In genomic region chr1:17711962-17712361, GRCh38 we compare ENCODE assay signal across 34 cellular contexts. TPM values are rescaled to one million over a fixed set of nuclear protein-coding genes. Genes with fewer than 3 reads are reported as not detected.
"Had no signal": no experiment of that assay in that cellular context is flagged by ENCODE, and none has a peak within 500 bp of the region (broad histone marks: within the 10 kb centered on the region; RNA-seq: fewer than 3 reads in every experiment).

No MANE protein-coding gene starts in this region.

- H3K27ac ChIP-seq: adrenal gland, body of pancreas, colonic mucosa, epithelial cell of prostate, esophagus squamous epithelium had no signal

- ATAC-seq: activated CD4-positive, alpha-beta T cell treated with anti-CD3 and anti-CD28 coated beads for 36 hours; activated CD8-positive, alpha-beta memory T cell treated with anti-CD3 and anti-CD28 coated beads, Interleukin-2, amount 10 ng/mL, durations not matched to agents 7 days and 5 days; activated CD8-positive, alpha-beta T cell treated with anti-CD3 and anti-CD28 coated beads, Interleukin-2, amount 10 ng/mL, durations not matched to agents 7 days and 5 days; activated naive CD8-positive, alpha-beta T cell treated with anti-CD3 and anti-CD28 coated beads, Interleukin-2, amount 50 U/mL, for 24 hours; body of pancreas had no signal

- H3K36me3 ChIP-seq: adrenal gland, colonic mucosa, esophagus squamous epithelium had no signal

- H3K4me1 Mint-ChIP-seq: activated CD4-positive, alpha-beta T cell treated with anti-CD3 and anti-CD28 coated beads for 36 hours; activated CD4-positive, alpha-beta T cell treated with anti-CD3 and anti-CD28 coated beads, Interleukin-2, amount 10 ng/mL, durations not matched to agents 24 days and 14 days; activated CD8-positive, alpha-beta memory T cell treated with anti-CD3 and anti-CD28 coated beads, Interleukin-2, amount 10 ng/mL, durations not matched to agents 7 days and 5 days; activated naive CD4-positive, alpha-beta T cell treated with anti-CD3 and anti-CD28 coated beads, Interleukin-2, amount 50 U/mL, for 24 hours; activated naive CD8-positive, alpha-beta T cell treated with anti-CD3 and anti-CD28 coated beads for 36 hours; activated naive CD8-positive, alpha-beta T cell treated with anti-CD3 and anti-CD28 coated beads, Interleukin-2, amount 50 U/mL, for 24 hours had no signal

- H3K27ac Mint-ChIP-seq: activated CD4-positive, alpha-beta memory T cell treated with anti-CD3 and anti-CD28 coated beads for 36 hours; activated CD4-positive, alpha-beta T cell treated with anti-CD3 and anti-CD28 coated beads for 36 hours; activated CD4-positive, alpha-beta T cell treated with anti-CD3 and anti-CD28 coated beads, Interleukin-2, amount 10 ng/mL, durations not matched to agents 24 days and 14 days; activated CD8-positive, alpha-beta memory T cell treated with anti-CD3 and anti-CD28 coated beads, Interleukin-2, amount 10 ng/mL, durations not matched to agents 7 days and 5 days; activated CD8-positive, alpha-beta T cell treated with anti-CD3 and anti-CD28 coated beads, Interleukin-2, amount 10 ng/mL, durations not matched to agents 7 days and 5 days; activated naive CD4-positive, alpha-beta T cell treated with anti-CD3 and anti-CD28 coated beads for 36 hours; activated naive CD4-positive, alpha-beta T cell treated with anti-CD3 and anti-CD28 coated beads, Interleukin-2, amount 50 U/mL, for 24 hours; activated naive CD8-positive, alpha-beta T cell treated with anti-CD3 and anti-CD28 coated beads for 36 hours; activated naive CD8-positive, alpha-beta T cell treated with anti-CD3 and anti-CD28 coated beads, Interleukin-2, amount 50 U/mL, for 24 hours; activated T-helper 1 cell treated with anti-CD3 and anti-CD28 coated beads, Interleukin-12 subunit alpha, Interleukin-12 subunit beta, Interleukin-2, Interleukin-4 antibody, amounts not matched to agents 30 ng/mL and 10 ng/mL and 1 ng/mL, durations not matched to agents 14 hours and 24 hours and 36 hours; activated T-helper 2 cell treated with anti-CD3 and anti-CD28 coated beads, Interferon-gamma antibody, Interleukin-2, Interleukin-4, amounts not matched to agents 10 μg/mL and 5 μg/mL and 100 μg/mL, durations not matched to agents 14 hours and 24 hours and 36 hours had no signal

- H3K27me3 Mint-ChIP-seq: activated CD4-positive, alpha-beta T cell treated with anti-CD3 and anti-CD28 coated beads for 36 hours; activated CD4-positive, alpha-beta T cell treated with anti-CD3 and anti-CD28 coated beads, Interleukin-2, amount 10 ng/mL, durations not matched to agents 24 days and 14 days; activated CD8-positive, alpha-beta memory T cell treated with anti-CD3 and anti-CD28 coated beads, Interleukin-2, amount 10 ng/mL, durations not matched to agents 7 days and 5 days; activated naive CD4-positive, alpha-beta T cell treated with anti-CD3 and anti-CD28 coated beads, Interleukin-2, amount 50 U/mL, for 24 hours had no signal

- H3K4me1 ChIP-seq: adrenal gland, body of pancreas, colonic mucosa, esophagus squamous epithelium had no signal

- H3K27me3 ChIP-seq: adrenal gland, body of pancreas, colonic mucosa had no signal

- H3K9me3 Mint-ChIP-seq: activated CD4-positive, alpha-beta T cell treated with anti-CD3 and anti-CD28 coated beads, Interleukin-2, amount 10 ng/mL, durations not matched to agents 24 days and 14 days; activated naive CD4-positive, alpha-beta T cell treated with anti-CD3 and anti-CD28 coated beads, Interleukin-2, amount 50 U/mL, for 24 hours; activated naive CD8-positive, alpha-beta T cell treated with anti-CD3 and anti-CD28 coated beads for 36 hours; activated naive CD8-positive, alpha-beta T cell treated with anti-CD3 and anti-CD28 coated beads, Interleukin-2, amount 50 U/mL, for 24 hours; activated T-helper 1 cell treated with anti-CD3 and anti-CD28 coated beads, Interleukin-12 subunit alpha, Interleukin-12 subunit beta, Interleukin-2, Interleukin-4 antibody, amounts not matched to agents 30 ng/mL and 10 ng/mL and 1 ng/mL, durations not matched to agents 14 hours and 24 hours and 36 hours; activated T-helper 2 cell treated with anti-CD3 and anti-CD28 coated beads, Interferon-gamma antibody, Interleukin-2, Interleukin-4, amounts not matched to agents 10 μg/mL and 5 μg/mL and 100 μg/mL, durations not matched to agents 14 hours and 24 hours and 36 hours had no signal

- H3K9me3 ChIP-seq: adrenal gland, body of pancreas, colonic mucosa had no signal

- DNase-seq: activated CD4-positive, alpha-beta memory T cell treated with anti-CD3 and anti-CD28 coated beads for 36 hours; activated CD4-positive, alpha-beta T cell treated with anti-CD3 and anti-CD28 coated beads for 36 hours; activated CD4-positive, alpha-beta T cell treated with anti-CD3 and anti-CD28 coated beads, Interleukin-2, amount 10 ng/mL, durations not matched to agents 24 days and 14 days; activated CD4-positive, CD25-positive, alpha-beta regulatory T cell; activated CD4-positive, CD25-positive, alpha-beta regulatory T cell treated with anti-CD3 and anti-CD28 coated beads, Interleukin-2, amount 50 U/mL, for 72 hours; activated CD8-positive, alpha-beta memory T cell treated with anti-CD3 and anti-CD28 coated beads, Interleukin-2, amount 10 ng/mL, durations not matched to agents 7 days and 5 days; activated CD8-positive, alpha-beta memory T cell treated with anti-CD3 and anti-CD28 coated beads, Interleukin-2, amount 50 U/mL, for 4 hours; activated CD8-positive, alpha-beta T cell treated with anti-CD3 and anti-CD28 coated beads, Interleukin-2, amount 10 ng/mL, durations not matched to agents 7 days and 5 days; activated effector memory CD4-positive, alpha-beta T cell treated with anti-CD3 and anti-CD28 coated beads, Interleukin-2, amount 50 U/mL, for 16 hours; activated naive CD4-positive, alpha-beta T cell treated with anti-CD3 and anti-CD28 coated beads for 36 hours; activated naive CD8-positive, alpha-beta T cell treated with anti-CD3 and anti-CD28 coated beads for 36 hours; activated naive CD8-positive, alpha-beta T cell treated with anti-CD3 and anti-CD28 coated beads, Interleukin-2, amount 50 U/mL, for 24 hours; activated T-cell treated with anti-CD3 and anti-CD28 coated beads, Interleukin-2, amount 50 U/mL, for 1 hour; activated T-cell treated with anti-CD3 and anti-CD28 coated beads, Interleukin-2, amount 50 U/mL, for 48 hours; adrenal gland; amygdala; aorta; body of pancreas; central memory CD4-positive, alpha-beta T cell; cerebellar nuclear complex; colonic mucosa; effector CD8-positive, alpha-beta T cell; esophagus squamous epithelium; T-helper 2 cell had no signal

- H3K4me3 Mint-ChIP-seq: activated CD4-positive, alpha-beta memory T cell treated with anti-CD3 and anti-CD28 coated beads for 36 hours; activated CD4-positive, alpha-beta T cell treated with anti-CD3 and anti-CD28 coated beads for 36 hours; activated CD4-positive, alpha-beta T cell treated with anti-CD3 and anti-CD28 coated beads, Interleukin-2, amount 10 ng/mL, durations not matched to agents 24 days and 14 days; activated CD8-positive, alpha-beta memory T cell treated with anti-CD3 and anti-CD28 coated beads, Interleukin-2, amount 10 ng/mL, durations not matched to agents 7 days and 5 days; activated CD8-positive, alpha-beta T cell treated with anti-CD3 and anti-CD28 coated beads, Interleukin-2, amount 10 ng/mL, durations not matched to agents 7 days and 5 days; activated naive CD4-positive, alpha-beta T cell treated with anti-CD3 and anti-CD28 coated beads for 36 hours; activated naive CD4-positive, alpha-beta T cell treated with anti-CD3 and anti-CD28 coated beads, Interleukin-2, amount 50 U/mL, for 24 hours; activated naive CD8-positive, alpha-beta T cell treated with anti-CD3 and anti-CD28 coated beads for 36 hours; activated naive CD8-positive, alpha-beta T cell treated with anti-CD3 and anti-CD28 coated beads, Interleukin-2, amount 50 U/mL, for 24 hours; activated T-helper 1 cell treated with anti-CD3 and anti-CD28 coated beads, Interleukin-12 subunit alpha, Interleukin-12 subunit beta, Interleukin-2, Interleukin-4 antibody, amounts not matched to agents 30 ng/mL and 10 ng/mL and 1 ng/mL, durations not matched to agents 14 hours and 24 hours and 36 hours had no signal

- H3K36me3 Mint-ChIP-seq: activated CD4-positive, alpha-beta memory T cell treated with anti-CD3 and anti-CD28 coated beads for 36 hours; activated CD8-positive, alpha-beta memory T cell treated with anti-CD3 and anti-CD28 coated beads, Interleukin-2, amount 10 ng/mL, durations not matched to agents 7 days and 5 days; activated naive CD4-positive, alpha-beta T cell treated with anti-CD3 and anti-CD28 coated beads, Interleukin-2, amount 50 U/mL, for 24 hours; activated naive CD8-positive, alpha-beta T cell treated with anti-CD3 and anti-CD28 coated beads for 36 hours had no signal

- H3K4me3 ChIP-seq: adrenal gland, body of pancreas, colonic mucosa, esophagus squamous epithelium had no signal

RNA-seq across cellular contexts. Expression of gene ACTL8, which starts 43.2 kb away (rescaled TPM):
- total RNA-seq: activated CD4-positive, alpha-beta memory T cell treated with anti-CD3 and anti-CD28 coated beads for 36 hours; activated CD4-positive, alpha-beta T cell treated with anti-CD3 and anti-CD28 coated beads, Interleukin-2, amount 10 ng/mL, durations not matched to agents 24 days and 14 days; activated CD8-positive, alpha-beta memory T cell treated with anti-CD3 and anti-CD28 coated beads for 36 hours; activated CD8-positive, alpha-beta memory T cell treated with anti-CD3 and anti-CD28 coated beads, Interleukin-2, amount 10 ng/mL, durations not matched to agents 7 days and 5 days; activated CD8-positive, alpha-beta T cell treated with anti-CD3 and anti-CD28 coated beads, Interleukin-2, amount 10 ng/mL, durations not matched to agents 7 days and 5 days; activated naive CD8-positive, alpha-beta T cell treated with anti-CD3 and anti-CD28 coated beads for 36 hours; activated T-helper 1 cell treated with anti-CD3 and anti-CD28 coated beads, Interleukin-12 subunit alpha, Interleukin-12 subunit beta, Interleukin-2, Interleukin-4 antibody, amounts not matched to agents 30 ng/mL and 10 ng/mL and 1 ng/mL, durations not matched to agents 14 hours and 24 hours and 36 hours; activated T-helper 2 cell treated with anti-CD3 and anti-CD28 coated beads, Interferon-gamma antibody, Interleukin-2, Interleukin-4, amounts not matched to agents 10 μg/mL and 5 μg/mL and 100 μg/mL, durations not matched to agents 14 hours and 24 hours and 36 hours; adrenal gland; aorta; body of pancreas; dermis microvascular lymphatic vessel endothelial cell; endothelial cell of umbilical vein; fibroblast of lung; fibroblast of villous mesenchyme; T-helper 1 cell treated with Interleukin-12 subunit alpha and Interleukin-12 subunit beta and Interleukin-4 antibody, amounts not matched to agents 30 ng/mL and 1 ng/mL, for 36 hours had no signal
- polyA plus RNA-seq: adrenal gland, aorta, endothelial cell of umbilical vein had no signal
